10 cellular contexts compared by ENCODE assay signal in genomic region chr1:113678159-113678469, GRCh38.
A peak's percentile ranks its signal among the peaks of the same experiment; 100 is the strongest.
DNase-seq lines count a peak whose midpoint lies in the region; ATAC-seq and TF ChIP-seq lines count a peak whose summit lies in the region.
"Had no signal": no experiment of that assay in that cellular context is flagged by ENCODE, and none has a peak within 500 bp of the region (broad histone marks: within the 10 kb centered on the region; RNA-seq: fewer than 3 reads in every experiment).

No MANE protein-coding gene starts in this region.

- in situ Hi-C loops in GM13977 (cut with MboI; ENCODE audit: low pct_unique_long_range_greater_than_20kb, low sequenced_read_pairs, unreplicated experiment): no loop called here

- intact Hi-C loops in activated CD8-positive, alpha-beta T cell treated with anti-CD3 and anti-CD28 coated beads for 36 hours (cut with micrococcal nuclease): loop anchor here (2.0 kb wide), 1 partner anchor 537 kb away; no protein-coding TSS in a partner anchor

- POLR2A ChIA-PET in activated CD8-positive, alpha-beta T cell treated with anti-CD3 and anti-CD28 coated beads for 36 hours (lab: Charles Lee): no interaction called here
- POLR2A ChIA-PET in activated CD8-positive, alpha-beta T cell treated with anti-CD3 and anti-CD28 coated beads, Interleukin-2, amount 10 ng/mL, durations not matched to agents 7 days and 5 days (lab: Charles Lee): no interaction called here
- POLR2A ChIA-PET in GM10248 (lab: Yijun Ruan, JAX): no interaction called here

- ATAC-seq in activated CD8-positive, alpha-beta T cell treated with anti-CD3 and anti-CD28 coated beads for 36 hours: no peak
- ATAC-seq in activated CD8-positive, alpha-beta T cell treated with anti-CD3 and anti-CD28 coated beads, Interleukin-2, amount 10 ng/mL, durations not matched to agents 7 days and 5 days: no peak

- no peak for DNase-seq in activated CD8-positive, alpha-beta T cell treated with anti-CD3 and anti-CD28 coated beads for 36 hours
- no peak for DNase-seq in activated CD8-positive, alpha-beta T cell treated with anti-CD3 and anti-CD28 coated beads, Interleukin-2, amount 10 ng/mL, durations not matched to agents 7 days and 5 days
- DNase-seq in HFFc6 (no peak), chondrocyte (ENCODE audit: low spot score) (no peak), dermis blood vessel endothelial cell (no peak), GM10248 (ENCODE audit: extremely low spot score) (no peak), GM13977 (ENCODE audit: low spot score) (no peak)
- no peak for DNase-seq in T-helper 2 cell treated with Interferon-gamma antibody and Interleukin-4, amounts not matched to agents 5 μg/mL and 100 μg/mL, for 36 hours (ENCODE audit: low spot score)
- DNase-seq: 8988T had no signal

- CTCF ChIA-PET in activated CD8-positive, alpha-beta T cell treated with anti-CD3 and anti-CD28 coated beads for 36 hours (lab: Charles Lee): interaction anchor here (1.3 to 1.4 kb wide), 2 partner anchors 535 to 537 kb away, joined by 4 to 5 read pairs; no protein-coding TSS in a partner anchor
- CTCF ChIA-PET in activated CD8-positive, alpha-beta T cell treated with anti-CD3 and anti-CD28 coated beads, Interleukin-2, amount 10 ng/mL, durations not matched to agents 7 days and 5 days (lab: Charles Lee): interaction anchor here (4.3 kb wide), 1 partner anchor 537 kb away, joined by 36 read pairs; no protein-coding TSS in a partner anchor
- CTCF ChIA-PET in GM10248 (lab: Yijun Ruan, JAX): interaction anchor here (0.9 to 5.8 kb wide), 11 partner anchors 10 to 963 kb away, joined by 3 to 35 read pairs (median 5); partner anchors contain the start of genes LRIG2 and PPM1J

- no peak overlapping the region for H3K27ac Mint-ChIP-seq in activated CD8-positive, alpha-beta T cell treated with anti-CD3 and anti-CD28 coated beads for 36 hours
- no peak overlapping the region for H3K27ac Mint-ChIP-seq in activated CD8-positive, alpha-beta T cell treated with anti-CD3 and anti-CD28 coated beads, Interleukin-2, amount 10 ng/mL, durations not matched to agents 7 days and 5 days
- H3K27ac Mint-ChIP-seq in HFFc6 (no peak overlapping the region), chondrocyte (ENCODE audit: unreplicated experiment) (no peak overlapping the region)
- H3K27ac Mint-ChIP-seq in T-helper 2 cell treated with Interferon-gamma antibody and Interleukin-4, amounts not matched to agents 5 μg/mL and 100 μg/mL, for 36 hours: no peak overlapping the region
- H3K27ac Mint-ChIP-seq: IgD-negative memory B cell had no signal

- H3K36me3 Mint-ChIP-seq in activated CD8-positive, alpha-beta T cell treated with anti-CD3 and anti-CD28 coated beads for 36 hours (ENCODE audit: low read depth): no peaks in the 10 kb centered on the region
- no peaks in the 10 kb centered on the region for H3K36me3 Mint-ChIP-seq in activated CD8-positive, alpha-beta T cell treated with anti-CD3 and anti-CD28 coated beads, Interleukin-2, amount 10 ng/mL, durations not matched to agents 7 days and 5 days (ENCODE audit: low read depth)
- H3K36me3 Mint-ChIP-seq in HFFc6 (ENCODE audit: low read depth) (no peaks in the 10 kb centered on the region), chondrocyte (ENCODE audit: low read depth) (peaks cover 6% of the 10 kb centered on the region)
- peaks cover 3% of the 10 kb centered on the region for H3K36me3 Mint-ChIP-seq in T-helper 2 cell treated with Interferon-gamma antibody and Interleukin-4, amounts not matched to agents 5 μg/mL and 100 μg/mL, for 36 hours (ENCODE audit: low read depth)

- H3K27me3 Mint-ChIP-seq in activated CD8-positive, alpha-beta T cell treated with anti-CD3 and anti-CD28 coated beads for 36 hours: no peaks in the 10 kb centered on the region
- H3K27me3 Mint-ChIP-seq in activated CD8-positive, alpha-beta T cell treated with anti-CD3 and anti-CD28 coated beads, Interleukin-2, amount 10 ng/mL, durations not matched to agents 7 days and 5 days (ENCODE audit: low read depth): peaks cover 2% of the 10 kb centered on the region
- H3K27me3 Mint-ChIP-seq in HFFc6 (ENCODE audit: insufficient read depth) (no peaks in the 10 kb centered on the region), chondrocyte (ENCODE audit: low read depth) (no peaks in the 10 kb centered on the region)
- H3K27me3 Mint-ChIP-seq in T-helper 2 cell treated with Interferon-gamma antibody and Interleukin-4, amounts not matched to agents 5 μg/mL and 100 μg/mL, for 36 hours (ENCODE audit: low read depth): no peaks in the 10 kb centered on the region
- H3K27me3 Mint-ChIP-seq: IgD-negative memory B cell had no signal

- H3K4me1 Mint-ChIP-seq in activated CD8-positive, alpha-beta T cell treated with anti-CD3 and anti-CD28 coated beads for 36 hours (ENCODE audit: low read depth): no peaks in the 10 kb centered on the region
- H3K4me1 Mint-ChIP-seq in activated CD8-positive, alpha-beta T cell treated with anti-CD3 and anti-CD28 coated beads, Interleukin-2, amount 10 ng/mL, durations not matched to agents 7 days and 5 days (ENCODE audit: low read depth): no peaks in the 10 kb centered on the region
- H3K4me1 Mint-ChIP-seq in HFFc6 (ENCODE audit: low read depth) (peaks cover 38% of the 10 kb centered on the region), chondrocyte (ENCODE audit: low read depth) (peaks cover 13% of the 10 kb centered on the region)
- H3K4me1 Mint-ChIP-seq in T-helper 2 cell treated with Interferon-gamma antibody and Interleukin-4, amounts not matched to agents 5 μg/mL and 100 μg/mL, for 36 hours (ENCODE audit: low read depth): peaks cover 20% of the 10 kb centered on the region

- H3K4me3 Mint-ChIP-seq in activated CD8-positive, alpha-beta T cell treated with anti-CD3 and anti-CD28 coated beads for 36 hours: no peak overlapping the region
- H3K4me3 Mint-ChIP-seq in activated CD8-positive, alpha-beta T cell treated with anti-CD3 and anti-CD28 coated beads, Interleukin-2, amount 10 ng/mL, durations not matched to agents 7 days and 5 days: no peak overlapping the region
- H3K4me3 Mint-ChIP-seq in HFFc6: no peak overlapping the region
- H3K4me3 Mint-ChIP-seq in chondrocyte (ENCODE audit: unreplicated experiment): no peak overlapping the region
- H3K4me3 Mint-ChIP-seq in T-helper 2 cell treated with Interferon-gamma antibody and Interleukin-4, amounts not matched to agents 5 μg/mL and 100 μg/mL, for 36 hours: no peak overlapping the region
- H3K4me3 Mint-ChIP-seq: IgD-negative memory B cell had no signal

- peak; percentile 51 for TF ChIP-seq CTCF in activated CD8-positive, alpha-beta T cell treated with anti-CD3 and anti-CD28 coated beads for 36 hours (IDR thresholded peaks at IDR 0.05)
- TF ChIP-seq CTCF in HFFc6 (IDR thresholded peaks at IDR 0.05) (peak; percentile 64), chondrocyte (IDR thresholded peaks at IDR 0.05) (peak; percentile 38), GM10248 (IDR thresholded peaks at IDR 0.05; ENCODE audit: control extremely low read depth, extremely low read depth, low read depth, missing control alignments) (no peak), GM13977 (IDR thresholded peaks at IDR 0.05; ENCODE audit: extremely low read depth, insufficient read depth, missing control alignments) (no peak)

- no peaks in the 10 kb centered on the region for H3K9me3 Mint-ChIP-seq in activated CD8-positive, alpha-beta T cell treated with anti-CD3 and anti-CD28 coated beads for 36 hours
- H3K9me3 Mint-ChIP-seq in activated CD8-positive, alpha-beta T cell treated with anti-CD3 and anti-CD28 coated beads, Interleukin-2, amount 10 ng/mL, durations not matched to agents 7 days and 5 days (ENCODE audit: insufficient read depth): no peaks in the 10 kb centered on the region
- H3K9me3 Mint-ChIP-seq in HFFc6 (no peaks in the 10 kb centered on the region), chondrocyte (ENCODE audit: low read depth) (no peaks in the 10 kb centered on the region)
- no peaks in the 10 kb centered on the region for H3K9me3 Mint-ChIP-seq in T-helper 2 cell treated with Interferon-gamma antibody and Interleukin-4, amounts not matched to agents 5 μg/mL and 100 μg/mL, for 36 hours
- H3K9me3 Mint-ChIP-seq: IgD-negative memory B cell had no signal

Comparison
In these comparisons a context has a peak if more than half of its experiments do, and no peak if none do; other contexts are left out.
1. CTCF ChIP-seq: peak in activated CD8-positive, alpha-beta T cell treated with anti-CD3 and anti-CD28 coated beads for 36 hours (single experiment), HFFc6 (single experiment) and chondrocyte (single experiment); none in GM10248 (single experiment) and GM13977 (single experiment).